1 cellular context compared by ENCODE assay signal in the genomic region with DNA sequence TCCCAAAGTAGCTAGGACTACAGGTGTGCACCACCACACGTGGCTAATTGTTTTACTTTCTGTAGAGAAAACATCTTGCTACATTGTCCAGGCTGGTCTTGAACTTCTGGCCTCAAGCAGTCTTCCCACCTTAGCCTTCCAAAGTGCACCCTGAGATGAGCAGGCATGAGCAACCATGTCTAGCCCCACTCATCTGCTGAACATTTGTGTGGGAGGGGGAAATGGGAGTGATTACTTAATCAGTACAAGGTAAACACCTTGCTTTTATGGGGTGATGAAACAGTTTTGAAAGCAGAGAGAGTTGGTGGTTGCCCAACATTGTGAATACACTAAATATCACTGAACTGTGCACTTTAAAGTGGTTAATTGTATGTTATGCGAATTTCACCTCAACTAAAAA.
A peak's percentile ranks its signal among the peaks of the same experiment; 100 is the strongest.
TF ChIP-seq lines count a peak whose summit lies in the region.

No MANE protein-coding gene starts in this region.

TF ChIP-seq in HepG2, 621 proteins besides CTCF, POLR2A, EP300 and RAD21 (continued from another document and continues in another):
- TF ChIP-seq ZBED4 (CRISPR knock-in tag; IDR thresholded peaks at IDR 0.05; ENCODE audit: borderline replicate concordance): no peak
- TF ChIP-seq NR2C2 (CRISPR knock-in tag; IDR thresholded peaks at IDR 0.05; ENCODE audit: borderline replicate concordance): peak; percentile 79
- no peak for TF ChIP-seq KLF11 (CRISPR knock-in tag; IDR thresholded peaks at IDR 0.05)
- no peak for TF ChIP-seq ZNF10 (CRISPR knock-in tag; IDR thresholded peaks at IDR 0.05; ENCODE audit: borderline replicate concordance, low read depth)
- peak; percentile 74 for TF ChIP-seq FOXO1 (CRISPR knock-in tag; IDR thresholded peaks at IDR 0.05)
- TF ChIP-seq HES4 (CRISPR knock-in tag; IDR thresholded peaks at IDR 0.05; ENCODE audit: borderline replicate concordance): no peak
- TF ChIP-seq ZNF629 (CRISPR knock-in tag; conservative IDR thresholded peaks at IDR 0.05): peak; percentile 58
- TF ChIP-seq SALL1 (CRISPR knock-in tag; IDR thresholded peaks at IDR 0.05): peak; percentile 59
- TF ChIP-seq, protein P1, sequence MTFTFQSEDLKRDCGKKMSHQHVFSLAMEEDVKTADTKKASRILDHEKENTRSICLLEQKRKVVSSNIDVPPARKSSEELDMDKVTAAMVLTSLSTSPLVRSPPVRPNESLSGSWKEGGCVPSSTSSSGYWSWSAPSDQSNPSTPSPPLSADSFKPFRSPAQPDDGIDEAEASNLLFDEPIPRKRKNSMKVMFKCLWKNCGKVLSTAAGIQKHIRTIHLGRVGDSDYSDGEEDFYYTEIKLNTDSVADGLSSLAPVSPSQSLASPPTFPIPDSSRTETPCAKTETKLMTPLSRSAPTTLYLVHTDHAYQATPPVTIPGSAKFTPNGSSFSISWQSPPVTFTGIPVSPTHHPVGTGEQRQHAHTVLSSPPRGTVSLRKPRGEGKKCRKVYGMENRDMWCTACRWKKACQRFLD (CRISPR knock-in tag; IDR thresholded peaks at IDR 0.05; ENCODE audit: borderline replicate concordance): no peak
- no peak for TF ChIP-seq ZNF326 (CRISPR knock-in tag; IDR thresholded peaks at IDR 0.05; ENCODE audit: borderline replicate concordance)
- no peak for TF ChIP-seq HCFC1 (IDR thresholded peaks at IDR 0.05; ENCODE audit: low read depth, low read length)
- TF ChIP-seq, protein P2, sequence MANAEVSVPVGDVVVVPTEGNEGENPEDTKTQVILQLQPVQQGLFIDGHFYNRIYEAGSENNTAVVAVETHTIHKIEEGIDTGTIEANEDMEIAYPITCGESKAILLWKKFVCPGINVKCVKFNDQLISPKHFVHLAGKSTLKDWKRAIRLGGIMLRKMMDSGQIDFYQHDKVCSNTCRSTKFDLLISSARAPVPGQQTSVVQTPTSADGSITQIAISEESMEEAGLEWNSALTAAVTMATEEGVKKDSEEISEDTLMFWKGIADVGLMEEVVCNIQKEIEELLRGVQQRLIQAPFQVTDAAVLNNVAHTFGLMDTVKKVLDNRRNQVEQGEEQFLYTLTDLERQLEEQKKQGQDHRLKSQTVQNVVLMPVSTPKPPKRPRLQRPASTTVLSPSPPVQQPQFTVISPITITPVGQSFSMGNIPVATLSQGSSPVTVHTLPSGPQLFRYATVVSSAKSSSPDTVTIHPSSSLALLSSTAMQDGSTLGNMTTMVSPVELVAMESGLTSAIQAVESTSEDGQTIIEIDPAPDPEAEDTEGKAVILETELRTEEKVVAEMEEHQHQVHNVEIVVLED (CRISPR knock-in tag; IDR thresholded peaks at IDR 0.05; ENCODE audit: borderline replicate concordance): no peak
- no peak for TF ChIP-seq KDM4B (CRISPR knock-in tag; IDR thresholded peaks at IDR 0.05)
- no peak for TF ChIP-seq HHEX (CRISPR knock-in tag; IDR thresholded peaks at IDR 0.05)
- no peak for TF ChIP-seq FOXK2 (IDR thresholded peaks at IDR 0.05)
- TF ChIP-seq ZBTB38 (CRISPR knock-in tag; IDR thresholded peaks at IDR 0.05): no peak
- TF ChIP-seq ZNF343 (CRISPR knock-in tag; IDR thresholded peaks at IDR 0.05): no peak
- TF ChIP-seq RBM39 (IDR thresholded peaks at IDR 0.05; ENCODE audit: low read depth, low read length, poor library complexity, severe bottlenecking): no peak
- no peak for TF ChIP-seq ZNF274 (CRISPR knock-in tag; IDR thresholded peaks at IDR 0.05)
- TF ChIP-seq AHR (CRISPR knock-in tag; IDR thresholded peaks at IDR 0.05): no peak
- peak; percentile 88 for TF ChIP-seq ZNF460 (CRISPR knock-in tag; IDR thresholded peaks at IDR 0.05; ENCODE audit: borderline replicate concordance)
- TF ChIP-seq CENPBD1 (CRISPR knock-in tag; IDR thresholded peaks at IDR 0.05; ENCODE audit: borderline replicate concordance, low read depth): no peak
- TF ChIP-seq, protein P3, sequence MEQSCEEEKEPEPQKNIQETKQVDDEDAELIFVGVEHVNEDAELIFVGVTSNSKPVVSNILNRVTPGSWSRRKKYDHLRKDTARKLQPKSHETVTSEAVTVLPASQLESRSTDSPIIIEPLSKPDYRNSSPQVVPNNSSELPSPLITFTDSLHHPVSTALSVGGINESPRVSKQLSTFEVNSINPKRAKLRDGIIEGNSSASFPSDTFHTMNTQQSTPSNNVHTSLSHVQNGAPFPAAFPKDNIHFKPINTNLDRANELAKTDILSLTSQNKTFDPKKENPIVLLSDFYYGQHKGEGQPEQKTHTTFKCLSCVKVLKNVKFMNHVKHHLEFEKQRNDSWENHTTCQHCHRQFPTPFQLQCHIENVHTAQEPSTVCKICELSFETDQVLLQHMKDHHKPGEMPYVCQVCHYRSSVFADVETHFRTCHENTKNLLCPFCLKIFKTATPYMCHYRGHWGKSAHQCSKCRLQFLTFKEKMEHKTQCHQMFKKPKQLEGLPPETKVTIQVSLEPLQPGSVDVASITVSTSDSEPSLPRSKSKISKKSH (CRISPR knock-in tag; IDR thresholded peaks at IDR 0.05; ENCODE audit: borderline replicate concordance): no peak
- TF ChIP-seq ZNF34 (CRISPR knock-in tag; IDR thresholded peaks at IDR 0.05; ENCODE audit: borderline replicate concordance): peak; percentile 82; the same call in 1 of the 2 replicates
- TF ChIP-seq ZNF3 (CRISPR knock-in tag; IDR thresholded peaks at IDR 0.05): peak; percentile 61; the same call in 1 of the 2 replicates
- TF ChIP-seq NONO (IDR thresholded peaks at IDR 0.05): no peak
- TF ChIP-seq NONO (CRISPR knock-in tag; conservative IDR thresholded peaks at IDR 0.05): peak; percentile 65
- peak; percentile 88 for TF ChIP-seq FOXP4 (CRISPR knock-in tag; IDR thresholded peaks at IDR 0.05)
- peak; percentile 47; the same call in 1 of the 2 replicates for TF ChIP-seq ZNF503 (CRISPR knock-in tag; IDR thresholded peaks at IDR 0.05)
- TF ChIP-seq CHD4 (IDR thresholded peaks at IDR 0.05; ENCODE audit: borderline replicate concordance, low read length): peak; percentile 66; the same call in 1 of the 2 replicates
- no peak for TF ChIP-seq ZUFSP (CRISPR knock-in tag; IDR thresholded peaks at IDR 0.05; ENCODE audit: borderline replicate concordance)
- TF ChIP-seq ETS1 (CRISPR knock-in tag; IDR thresholded peaks at IDR 0.05): no peak
- no peak for TF ChIP-seq SNAPC5 (CRISPR knock-in tag; IDR thresholded peaks at IDR 0.05; ENCODE audit: borderline replicate concordance)
- TF ChIP-seq EHMT2 (IDR thresholded peaks at IDR 0.05; ENCODE audit: borderline replicate concordance, low read depth, low read length): no peak; the same call in 1 of the 2 replicates
- peak; percentile 48 for TF ChIP-seq TBL1XR1 (IDR thresholded peaks at IDR 0.05; ENCODE audit: borderline replicate concordance, low read length, partially characterized antibody)
- TF ChIP-seq ZNF281 (CRISPR knock-in tag; IDR thresholded peaks at IDR 0.05; ENCODE audit: borderline replicate concordance): 0 out of 2 replicates have a peak, but pooled peaks have one; percentile 20
- no peak for TF ChIP-seq ZNF180 (CRISPR knock-in tag; IDR thresholded peaks at IDR 0.05; ENCODE audit: borderline replicate concordance, low read depth)
- TF ChIP-seq POLR2G (IDR thresholded peaks at IDR 0.05; ENCODE audit: low read depth, low read length): no peak
- TF ChIP-seq HNRNPLL (IDR thresholded peaks at IDR 0.05; ENCODE audit: low read depth, low read length, poor library complexity, severe bottlenecking): no peak
- no peak for TF ChIP-seq TCF12 (IDR thresholded peaks at IDR 0.05)
- TF ChIP-seq TCF12 (CRISPR knock-in tag; IDR thresholded peaks at IDR 0.05): no peak
- no peak for TF ChIP-seq ATF7-NPFF (CRISPR knock-in tag; IDR thresholded peaks at IDR 0.05; ENCODE audit: low read depth)
